In the genomic region with DNA sequence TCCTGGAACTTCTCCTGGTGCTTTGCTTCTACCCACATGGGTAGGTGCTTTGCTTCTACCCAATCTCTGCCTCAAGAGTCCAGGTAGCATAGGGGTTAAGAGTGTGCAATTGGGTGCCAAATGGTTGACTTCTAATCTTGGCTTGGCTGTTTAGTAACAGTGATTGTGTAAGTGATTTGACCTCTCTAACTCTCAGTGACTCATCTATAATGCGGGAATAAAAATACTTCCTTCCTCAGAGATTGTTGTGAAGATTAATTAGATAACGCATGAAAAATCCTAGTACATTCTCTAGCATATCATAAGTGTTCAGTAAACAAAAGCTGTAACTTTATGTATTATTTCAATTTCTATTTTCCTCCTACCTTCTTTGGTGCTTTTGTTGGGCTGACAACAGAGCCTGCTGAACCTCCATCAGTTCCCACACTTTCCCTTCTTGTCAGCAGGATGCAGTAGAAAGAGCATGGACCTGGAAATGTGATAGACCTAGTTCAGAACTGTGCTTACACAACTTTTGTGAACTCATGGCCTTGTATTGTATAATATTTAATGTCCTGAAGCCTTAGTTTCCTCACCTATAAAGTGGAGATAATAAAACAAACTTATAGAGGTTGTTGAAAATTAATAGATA, we compare ENCODE assay signal across 14 cellular contexts.
DNase-seq lines count a peak whose midpoint lies in the region; ATAC-seq and TF ChIP-seq lines count a peak whose summit lies in the region.
"Had no signal": no experiment of that assay in that cellular context is flagged by ENCODE, and none has a peak within 500 bp of the region (broad histone marks: within the 10 kb centered on the region; RNA-seq: fewer than 3 reads in every experiment).

No MANE protein-coding gene starts in this region.

- no peaks in the 10 kb centered on the region for H4K20me1 ChIP-seq in osteoblast (ENCODE audit: insufficient read depth, low read length)

- H3K4me2 ChIP-seq in osteoblast (ENCODE audit: insufficient read depth, low read length) = peak overlapping the region; percentile 20

- H3K9me3 ChIP-seq in esophagus (ENCODE audit: control insufficient read depth in 2 of 2, insufficient read depth in 1 of 2, low read depth in 1 of 2, low read length in 1 of 2) = no peaks in the 10 kb centered on the region
- no peaks in the 10 kb centered on the region for H3K9me3 ChIP-seq in osteoblast (ENCODE audit: low read depth, low read length)
- H3K9me3 ChIP-seq: suprapubic skin had no signal

- no peaks in the 10 kb centered on the region for H3K79me2 ChIP-seq in osteoblast (ENCODE audit: insufficient read depth, low read length)

- H3K4me3 ChIP-seq in esophagus (ENCODE audit: low read depth in 1 of 2, low read length in 2 of 2) = no peak overlapping the region
- H3K4me3 ChIP-seq in osteoblast (ENCODE audit: insufficient read depth, low read length) = no peak overlapping the region
- H3K4me3 ChIP-seq: skin epidermis, suprapubic skin had no signal

- no peak for TF ChIP-seq CTCF in osteoblast (IDR thresholded peaks at IDR 0.05; ENCODE audit: extremely low read depth, low read depth, low read length)

- no peak overlapping the region for H2AFZ ChIP-seq in osteoblast (ENCODE audit: low read length)

- H3K36me3 ChIP-seq in esophagus (ENCODE audit: control insufficient read depth in 2 of 2, insufficient read depth in 2 of 2, low read length in 1 of 2) (no peaks in the 10 kb centered on the region), osteoblast (ENCODE audit: insufficient read depth, low read length) (no peaks in the 10 kb centered on the region)
- H3K36me3 ChIP-seq: suprapubic skin had no signal

- WGBS in esophagus, 2 donors = 12 to 29% methylated on average over 2 of the region's 2 CpGs

- no peaks in the 10 kb centered on the region for H3K27me3 ChIP-seq in esophagus (ENCODE audit: control insufficient read depth in 1 of 2, insufficient read depth in 2 of 2, low read length in 2 of 2)
- no peaks in the 10 kb centered on the region for H3K27me3 ChIP-seq in osteoblast (ENCODE audit: insufficient read depth, low read length)
- H3K27me3 ChIP-seq: suprapubic skin had no signal

- no peak for ATAC-seq in GM18868 (IDR thresholded peaks at IDR 0.05; ENCODE audit: unreplicated experiment)

- DNase-seq in HCEC 1CT (peak; percentile 56), RPMI7951 (ENCODE audit: low read depth) (peak; percentile 61), osteoblast (ENCODE audit: insufficient read length, low spot score, missing footprints) (no peak), iPS-NIHi7 (ENCODE audit: extremely low spot score) (no peak), ureter (ENCODE audit: low spot score) (no peak), dedifferentiated amniotic fluid mesenchymal stem cell (ENCODE audit: extremely low spot score) (no peak)
- DNase-seq: activated CD4-positive, alpha-beta memory T cell treated with anti-CD3 and anti-CD28 coated beads, Interleukin-2, amount 10 ng/mL, durations not matched to agents 7 days and 5 days; activated naive CD4-positive, alpha-beta T cell treated with Interleukin-2 at 50 U/mL for 16 hours; NCI-H345; T1000 had no signal

- H3K4me1 ChIP-seq in esophagus (ENCODE audit: control insufficient read depth in 2 of 2, insufficient read depth in 2 of 2, low read length in 1 of 2) = peaks cover 0 to 4% of the 10 kb centered on the region in 2 donors
- peaks cover 19% of the 10 kb centered on the region for H3K4me1 ChIP-seq in osteoblast (ENCODE audit: insufficient read depth, low read length)

- H3K27ac ChIP-seq in esophagus (ENCODE audit: low read depth in 2 of 2, low read length in 1 of 2) (peak overlapping the region; percentile 2 to 31), osteoblast (ENCODE audit: low read depth, low read length) (peak overlapping the region; percentile 10)
- H3K27ac ChIP-seq: suprapubic skin had no signal

Comparison
In these comparisons a context has a peak if more than half of its experiments do, and no peak if none do; other contexts are left out.
1. DNase-seq: peak in HCEC 1CT (single experiment) and RPMI7951 (single experiment); none in osteoblast (single experiment), iPS-NIHi7 (single experiment), ureter (single experiment) and dedifferentiated amniotic fluid mesenchymal stem cell (single experiment).